ENCODE assay signal across 1 cellular context in the genomic region with DNA sequence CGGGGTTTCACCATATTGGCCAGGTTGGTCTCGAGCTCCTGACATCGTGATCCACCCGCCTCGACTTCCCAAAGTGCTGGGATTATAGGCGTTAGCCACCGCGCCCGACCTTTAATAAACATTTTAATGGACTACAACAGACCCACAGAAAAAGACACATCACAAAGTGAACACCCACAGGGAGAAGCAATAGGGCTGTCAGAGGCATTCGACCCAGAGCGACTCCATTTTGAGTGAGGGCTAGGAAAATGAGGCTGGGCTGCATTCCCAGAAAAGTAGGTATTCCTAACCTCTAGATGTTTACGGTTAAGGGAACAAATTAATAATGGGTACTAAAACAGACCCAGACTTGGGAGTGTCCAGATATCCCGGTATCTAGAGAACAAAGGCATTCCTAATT.
TF ChIP-seq lines count a peak whose summit lies in the region.

No MANE protein-coding gene starts in this region.

TF ChIP-seq in K562, 482 proteins besides CTCF, POLR2A, EP300 and RAD21 (continued from another document):
- 0 out of 2 replicates have a peak, but pooled peaks have one; percentile 25 for TF ChIP-seq ZNF76 (CRISPR knock-in tag; IDR thresholded peaks at IDR 0.05; ENCODE audit: borderline replicate concordance)
- peak; percentile 89 for TF ChIP-seq ZNF311 (CRISPR knock-in tag; IDR thresholded peaks at IDR 0.05)
- TF ChIP-seq ZNF175 (CRISPR knock-in tag; IDR thresholded peaks at IDR 0.05; ENCODE audit: low read depth) = peak; percentile 1; the same call in 1 of the 2 replicates
- peak; percentile 87 for TF ChIP-seq DMBX1 (CRISPR knock-in tag; IDR thresholded peaks at IDR 0.05; ENCODE audit: borderline replicate concordance)
- TF ChIP-seq YY1 (IDR thresholded peaks at IDR 0.05; ENCODE audit: borderline replicate concordance in 1 of 3, control insufficient read depth in 1 of 3, extremely low read depth in 1 of 3, insufficient read depth in 3 of 3, insufficient read length in 1 of 3, insufficient replicate concordance in 2 of 3, low read depth in 1 of 3, low read length in 2 of 3) = peak in 1 of 3 experiments; percentile 72
- TF ChIP-seq LARP7 (IDR thresholded peaks at IDR 0.05) = no peak
- TF ChIP-seq E2F3 (CRISPR knock-in tag; IDR thresholded peaks at IDR 0.05) = 0 out of 2 replicates have a peak, but pooled peaks have one; percentile 24
- peak; percentile 49; the same call in 1 of the 2 replicates for TF ChIP-seq ZNF347 (CRISPR knock-in tag; IDR thresholded peaks at IDR 0.05; ENCODE audit: low read depth)
- TF ChIP-seq ERF (CRISPR knock-in tag; IDR thresholded peaks at IDR 0.05) = 0 out of 2 replicates have a peak, but pooled peaks have one; percentile 35
- no peak for TF ChIP-seq ATF6 (CRISPR knock-in tag; IDR thresholded peaks at IDR 0.05)
- TF ChIP-seq, protein P1, sequence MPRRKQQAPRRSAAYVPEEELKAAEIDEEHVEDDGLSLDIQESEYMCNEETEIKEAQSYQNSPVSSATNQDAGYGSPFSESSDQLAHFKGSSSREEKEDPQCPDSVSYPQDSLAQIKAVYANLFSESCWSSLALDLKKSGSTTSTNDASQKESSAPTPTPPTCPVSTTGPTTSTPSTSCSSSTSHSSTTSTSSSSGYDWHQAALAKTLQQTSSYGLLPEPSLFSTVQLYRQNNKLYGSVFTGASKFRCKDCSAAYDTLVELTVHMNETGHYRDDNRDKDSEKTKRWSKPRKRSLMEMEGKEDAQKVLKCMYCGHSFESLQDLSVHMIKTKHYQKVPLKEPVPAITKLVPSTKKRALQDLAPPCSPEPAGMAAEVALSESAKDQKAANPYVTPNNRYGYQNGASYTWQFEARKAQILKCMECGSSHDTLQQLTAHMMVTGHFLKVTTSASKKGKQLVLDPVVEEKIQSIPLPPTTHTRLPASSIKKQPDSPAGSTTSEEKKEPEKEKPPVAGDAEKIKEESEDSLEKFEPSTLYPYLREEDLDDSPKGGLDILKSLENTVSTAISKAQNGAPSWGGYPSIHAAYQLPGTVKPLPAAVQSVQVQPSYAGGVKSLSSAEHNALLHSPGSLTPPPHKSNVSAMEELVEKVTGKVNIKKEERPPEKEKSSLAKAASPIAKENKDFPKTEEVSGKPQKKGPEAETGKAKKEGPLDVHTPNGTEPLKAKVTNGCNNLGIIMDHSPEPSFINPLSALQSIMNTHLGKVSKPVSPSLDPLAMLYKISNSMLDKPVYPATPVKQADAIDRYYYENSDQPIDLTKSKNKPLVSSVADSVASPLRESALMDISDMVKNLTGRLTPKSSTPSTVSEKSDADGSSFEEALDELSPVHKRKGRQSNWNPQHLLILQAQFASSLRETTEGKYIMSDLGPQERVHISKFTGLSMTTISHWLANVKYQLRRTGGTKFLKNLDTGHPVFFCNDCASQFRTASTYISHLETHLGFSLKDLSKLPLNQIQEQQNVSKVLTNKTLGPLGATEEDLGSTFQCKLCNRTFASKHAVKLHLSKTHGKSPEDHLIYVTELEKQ (CRISPR knock-in tag; IDR thresholded peaks at IDR 0.05) = peak; percentile 74; the same call in 1 of the 2 replicates
- 0 out of 2 replicates have a peak, but pooled peaks have one; percentile 25 for TF ChIP-seq HDAC8 (tag; IDR thresholded peaks at IDR 0.05)
- TF ChIP-seq TEAD2 (tag; IDR thresholded peaks at IDR 0.05) = 0 out of 2 replicates have a peak, but pooled peaks have one; percentile 16
- peak; percentile 80 for TF ChIP-seq PTRF (tag; IDR thresholded peaks at IDR 0.05)
- peak; percentile 6; the same call in 1 of the 2 replicates for TF ChIP-seq CXXC5 (CRISPR knock-in tag; IDR thresholded peaks at IDR 0.05)
- 0 out of 2 replicates have a peak, but pooled peaks have one; percentile 35 for TF ChIP-seq MECOM (CRISPR knock-in tag; IDR thresholded peaks at IDR 0.05)
- TF ChIP-seq, protein P2, sequence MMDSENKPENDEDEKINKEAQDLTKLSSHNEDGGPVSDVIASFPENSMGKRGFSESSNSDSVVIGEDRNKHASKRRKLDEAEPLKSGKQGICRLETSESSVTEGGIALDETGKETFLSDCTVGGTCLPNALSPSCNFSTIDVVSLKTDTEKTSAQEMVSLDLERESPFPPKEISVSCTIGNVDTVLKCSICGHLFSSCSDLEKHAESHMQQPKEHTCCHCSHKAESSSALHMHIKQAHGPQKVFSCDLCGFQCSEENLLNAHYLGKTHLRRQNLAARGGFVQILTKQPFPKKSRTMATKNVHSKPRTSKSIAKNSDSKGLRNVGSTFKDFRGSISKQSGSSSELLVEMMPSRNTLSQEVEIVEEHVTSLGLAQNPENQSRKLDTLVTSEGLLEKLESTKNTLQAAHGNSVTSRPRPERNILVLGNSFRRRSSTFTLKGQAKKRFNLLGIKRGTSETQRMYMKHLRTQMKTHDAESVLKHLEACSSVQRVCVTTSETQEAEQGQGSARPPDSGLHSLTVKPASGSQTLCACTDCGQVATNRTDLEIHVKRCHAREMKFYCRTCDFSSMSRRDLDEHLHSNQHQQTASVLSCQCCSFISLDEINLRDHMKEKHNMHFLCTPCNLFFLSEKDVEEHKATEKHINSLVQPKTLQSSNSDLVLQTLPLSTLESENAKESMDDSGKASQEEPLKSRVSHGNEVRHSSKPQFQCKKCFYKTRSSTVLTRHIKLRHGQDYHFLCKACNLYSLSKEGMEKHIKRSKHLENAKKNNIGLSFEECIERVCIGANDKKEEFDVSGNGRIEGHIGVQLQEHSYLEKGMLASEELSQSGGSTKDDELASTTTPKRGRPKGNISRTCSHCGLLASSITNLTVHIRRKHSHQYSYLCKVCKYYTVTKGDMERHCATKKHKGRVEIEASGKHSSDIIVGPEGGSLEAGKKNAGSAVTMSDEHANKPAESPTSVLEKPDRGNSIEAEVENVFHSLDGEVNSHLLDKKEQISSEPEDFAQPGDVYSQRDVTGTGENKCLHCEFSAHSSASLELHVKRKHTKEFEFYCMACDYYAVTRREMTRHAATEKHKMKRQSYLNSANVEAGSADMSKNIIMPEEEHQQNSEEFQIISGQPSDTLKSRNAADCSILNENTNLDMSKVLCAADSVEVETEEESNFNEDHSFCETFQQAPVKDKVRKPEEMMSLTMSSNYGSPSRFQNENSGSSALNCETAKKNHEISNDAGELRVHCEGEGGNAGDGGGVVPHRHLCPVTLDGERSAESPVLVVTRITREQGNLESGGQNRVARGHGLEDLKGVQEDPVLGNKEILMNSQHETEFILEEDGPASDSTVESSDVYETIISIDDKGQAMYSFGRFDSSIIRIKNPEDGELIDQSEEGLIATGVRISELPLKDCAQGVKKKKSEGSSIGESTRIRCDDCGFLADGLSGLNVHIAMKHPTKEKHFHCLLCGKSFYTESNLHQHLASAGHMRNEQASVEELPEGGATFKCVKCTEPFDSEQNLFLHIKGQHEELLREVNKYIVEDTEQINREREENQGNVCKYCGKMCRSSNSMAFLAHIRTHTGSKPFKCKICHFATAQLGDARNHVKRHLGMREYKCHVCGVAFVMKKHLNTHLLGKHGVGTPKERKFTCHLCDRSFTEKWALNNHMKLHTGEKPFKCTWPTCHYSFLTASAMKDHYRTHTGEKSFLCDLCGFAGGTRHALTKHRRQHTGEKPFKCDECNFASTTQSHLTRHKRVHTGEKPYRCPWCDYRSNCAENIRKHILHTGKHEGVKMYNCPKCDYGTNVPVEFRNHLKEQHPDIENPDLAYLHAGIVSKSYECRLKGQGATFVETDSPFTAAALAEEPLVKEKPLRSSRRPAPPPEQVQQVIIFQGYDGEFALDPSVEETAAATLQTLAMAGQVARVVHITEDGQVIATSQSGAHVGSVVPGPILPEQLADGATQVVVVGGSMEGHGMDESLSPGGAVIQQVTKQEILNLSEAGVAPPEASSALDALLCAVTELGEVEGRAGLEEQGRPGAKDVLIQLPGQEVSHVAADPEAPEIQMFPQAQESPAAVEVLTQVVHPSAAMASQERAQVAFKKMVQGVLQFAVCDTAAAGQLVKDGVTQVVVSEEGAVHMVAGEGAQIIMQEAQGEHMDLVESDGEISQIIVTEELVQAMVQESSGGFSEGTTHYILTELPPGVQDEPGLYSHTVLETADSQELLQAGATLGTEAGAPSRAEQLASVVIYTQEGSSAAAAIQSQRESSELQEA (IDR thresholded peaks at IDR 0.05; ENCODE audit: low read depth) = no peak
- 0 out of 2 replicates have a peak, but pooled peaks have one; percentile 17 for TF ChIP-seq ZNF239 (CRISPR knock-in tag; IDR thresholded peaks at IDR 0.05)
- TF ChIP-seq NFXL1 (CRISPR knock-in tag; IDR thresholded peaks at IDR 0.05) = 0 out of 2 replicates have a peak, but pooled peaks have one; percentile 45
- TF ChIP-seq HNRNPLL (IDR thresholded peaks at IDR 0.05; ENCODE audit: low read depth, low read length, poor library complexity, severe bottlenecking) = no peak
- TF ChIP-seq ZNF165 (CRISPR knock-in tag; IDR thresholded peaks at IDR 0.05; ENCODE audit: borderline replicate concordance) = no peak
- TF ChIP-seq NFIC (IDR thresholded peaks at IDR 0.05) = no peak; the same call in 1 of the 2 replicates
- TF ChIP-seq, protein P3, sequence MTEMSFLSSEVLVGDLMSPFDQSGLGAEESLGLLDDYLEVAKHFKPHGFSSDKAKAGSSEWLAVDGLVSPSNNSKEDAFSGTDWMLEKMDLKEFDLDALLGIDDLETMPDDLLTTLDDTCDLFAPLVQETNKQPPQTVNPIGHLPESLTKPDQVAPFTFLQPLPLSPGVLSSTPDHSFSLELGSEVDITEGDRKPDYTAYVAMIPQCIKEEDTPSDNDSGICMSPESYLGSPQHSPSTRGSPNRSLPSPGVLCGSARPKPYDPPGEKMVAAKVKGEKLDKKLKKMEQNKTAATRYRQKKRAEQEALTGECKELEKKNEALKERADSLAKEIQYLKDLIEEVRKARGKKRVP (CRISPR knock-in tag; IDR thresholded peaks at IDR 0.05) = peak; percentile 20; the same call in 1 of the 2 replicates
- TF ChIP-seq RBFOX2 (IDR thresholded peaks at IDR 0.05; ENCODE audit: low read depth, low read length) = no peak
- TF ChIP-seq TAF1 (IDR thresholded peaks at IDR 0.05; ENCODE audit: control insufficient read depth, extremely low read depth, insufficient read depth, low read length, severe bottlenecking) = no peak
- no peak for TF ChIP-seq ZNF740 (CRISPR knock-in tag; IDR thresholded peaks at IDR 0.05)
- TF ChIP-seq ZNF740 (tag; IDR thresholded peaks at IDR 0.05) = peak in 1 of 2 experiments; percentile 77; a peak in 2 of 4 replicates
- no peak for TF ChIP-seq TRIM28 (IDR thresholded peaks at IDR 0.05)
- no peak for TF ChIP-seq ZKSCAN3 (CRISPR knock-in tag; IDR thresholded peaks at IDR 0.05)
- TF ChIP-seq SMAD2 (IDR thresholded peaks at IDR 0.05; ENCODE audit: low read depth, low read length) = no peak
- TF ChIP-seq, protein P4, sequence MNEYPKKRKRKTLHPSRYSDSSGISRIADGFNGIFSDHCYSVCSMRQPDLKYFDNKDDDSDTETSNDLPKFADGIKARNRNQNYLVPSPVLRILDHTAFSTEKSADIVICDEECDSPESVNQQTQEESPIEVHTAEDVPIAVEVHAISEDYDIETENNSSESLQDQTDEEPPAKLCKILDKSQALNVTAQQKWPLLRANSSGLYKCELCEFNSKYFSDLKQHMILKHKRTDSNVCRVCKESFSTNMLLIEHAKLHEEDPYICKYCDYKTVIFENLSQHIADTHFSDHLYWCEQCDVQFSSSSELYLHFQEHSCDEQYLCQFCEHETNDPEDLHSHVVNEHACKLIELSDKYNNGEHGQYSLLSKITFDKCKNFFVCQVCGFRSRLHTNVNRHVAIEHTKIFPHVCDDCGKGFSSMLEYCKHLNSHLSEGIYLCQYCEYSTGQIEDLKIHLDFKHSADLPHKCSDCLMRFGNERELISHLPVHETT (CRISPR knock-in tag; conservative IDR thresholded peaks at IDR 0.05 in 1 of 2, IDR thresholded peaks at IDR 0.05 in 1 of 2) = 0 out of 4 replicates have a peak, but pooled peaks of 1 of the 2 experiments have one; percentile 8
- TF ChIP-seq ZBTB7A (IDR thresholded peaks at IDR 0.05; ENCODE audit: borderline replicate concordance, control insufficient read depth, low read depth, low read length) = no peak
- peak; percentile 89 for TF ChIP-seq CREB3 (tag; conservative IDR thresholded peaks at IDR 0.05; ENCODE audit: low read depth)
- no peak for TF ChIP-seq ZNF121 (CRISPR knock-in tag; conservative IDR thresholded peaks at IDR 0.05)
